In the genomic region with DNA sequence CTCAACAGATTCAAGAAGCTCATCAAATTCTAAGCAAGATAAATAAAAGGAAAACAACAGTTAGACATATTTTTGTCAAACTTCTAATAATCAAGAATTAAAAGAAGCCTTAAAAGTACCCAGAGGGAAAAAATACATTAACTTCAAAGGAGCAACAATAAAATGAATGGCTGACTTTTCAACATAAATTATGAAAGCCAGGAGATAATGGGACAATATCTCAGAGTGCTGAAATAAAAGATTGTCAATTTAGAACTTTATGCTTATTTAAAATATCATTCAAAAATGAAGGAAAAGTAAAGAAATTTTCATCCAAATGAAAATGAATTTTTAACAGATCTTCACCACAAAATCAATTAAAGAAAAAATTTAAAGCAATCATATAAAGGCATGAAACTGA, we compare ENCODE assay signal across 1 cellular context.
TF ChIP-seq lines count a peak whose summit lies in the region.

No MANE protein-coding gene starts in this region.

TF ChIP-seq in K562, 482 proteins besides CTCF, POLR2A, EP300 and RAD21 (continued from another document):
- TF ChIP-seq, protein P1, sequence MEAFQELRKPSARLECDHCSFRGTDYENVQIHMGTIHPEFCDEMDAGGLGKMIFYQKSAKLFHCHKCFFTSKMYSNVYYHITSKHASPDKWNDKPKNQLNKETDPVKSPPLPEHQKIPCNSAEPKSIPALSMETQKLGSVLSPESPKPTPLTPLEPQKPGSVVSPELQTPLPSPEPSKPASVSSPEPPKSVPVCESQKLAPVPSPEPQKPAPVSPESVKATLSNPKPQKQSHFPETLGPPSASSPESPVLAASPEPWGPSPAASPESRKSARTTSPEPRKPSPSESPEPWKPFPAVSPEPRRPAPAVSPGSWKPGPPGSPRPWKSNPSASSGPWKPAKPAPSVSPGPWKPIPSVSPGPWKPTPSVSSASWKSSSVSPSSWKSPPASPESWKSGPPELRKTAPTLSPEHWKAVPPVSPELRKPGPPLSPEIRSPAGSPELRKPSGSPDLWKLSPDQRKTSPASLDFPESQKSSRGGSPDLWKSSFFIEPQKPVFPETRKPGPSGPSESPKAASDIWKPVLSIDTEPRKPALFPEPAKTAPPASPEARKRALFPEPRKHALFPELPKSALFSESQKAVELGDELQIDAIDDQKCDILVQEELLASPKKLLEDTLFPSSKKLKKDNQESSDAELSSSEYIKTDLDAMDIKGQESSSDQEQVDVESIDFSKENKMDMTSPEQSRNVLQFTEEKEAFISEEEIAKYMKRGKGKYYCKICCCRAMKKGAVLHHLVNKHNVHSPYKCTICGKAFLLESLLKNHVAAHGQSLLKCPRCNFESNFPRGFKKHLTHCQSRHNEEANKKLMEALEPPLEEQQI (IDR thresholded peaks at IDR 0.05) = no peak
- TF ChIP-seq, protein P2, sequence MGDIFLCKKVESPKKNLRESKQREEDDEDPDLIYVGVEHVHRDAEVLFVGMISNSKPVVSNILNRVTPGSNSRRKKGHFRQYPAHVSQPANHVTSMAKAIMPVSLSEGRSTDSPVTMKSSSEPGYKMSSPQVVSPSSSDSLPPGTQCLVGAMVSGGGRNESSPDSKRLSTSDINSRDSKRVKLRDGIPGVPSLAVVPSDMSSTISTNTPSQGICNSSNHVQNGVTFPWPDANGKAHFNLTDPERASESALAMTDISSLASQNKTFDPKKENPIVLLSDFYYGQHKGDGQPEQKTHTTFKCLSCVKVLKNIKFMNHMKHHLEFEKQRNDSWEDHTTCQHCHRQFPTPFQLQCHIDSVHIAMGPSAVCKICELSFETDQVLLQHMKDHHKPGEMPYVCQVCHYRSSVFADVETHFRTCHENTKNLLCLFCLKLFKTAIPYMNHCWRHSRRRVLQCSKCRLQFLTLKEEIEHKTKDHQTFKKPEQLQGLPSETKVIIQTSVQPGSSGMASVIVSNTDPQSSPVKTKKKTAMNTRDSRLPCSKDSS (IDR thresholded peaks at IDR 0.05; ENCODE audit: low read depth, partially characterized antibody) = peak; percentile 51
- TF ChIP-seq ATF1 (CRISPR knock-in tag; IDR thresholded peaks at IDR 0.05) (no peak), ATF1 (tag; IDR thresholded peaks at IDR 0.05) (no peak), DDX20 (tag; IDR thresholded peaks at IDR 0.05; ENCODE audit: low read depth) (no peak), ZNF224 (CRISPR knock-in tag; IDR thresholded peaks at IDR 0.05) (no peak), GATA2 (CRISPR knock-in tag; IDR thresholded peaks at IDR 0.05) (no peak), CHD4 (IDR thresholded peaks at IDR 0.05; ENCODE audit: insufficient read depth, insufficient replicate concordance, low read depth, low read length, poor library complexity, severe bottlenecking) (no peak), ZNF212 (CRISPR knock-in tag; IDR thresholded peaks at IDR 0.05) (no peak), BRF1 (IDR thresholded peaks at IDR 0.05; ENCODE audit: borderline replicate concordance, extremely low read depth, insufficient read length) (no peak)
- TF ChIP-seq, protein P3, sequence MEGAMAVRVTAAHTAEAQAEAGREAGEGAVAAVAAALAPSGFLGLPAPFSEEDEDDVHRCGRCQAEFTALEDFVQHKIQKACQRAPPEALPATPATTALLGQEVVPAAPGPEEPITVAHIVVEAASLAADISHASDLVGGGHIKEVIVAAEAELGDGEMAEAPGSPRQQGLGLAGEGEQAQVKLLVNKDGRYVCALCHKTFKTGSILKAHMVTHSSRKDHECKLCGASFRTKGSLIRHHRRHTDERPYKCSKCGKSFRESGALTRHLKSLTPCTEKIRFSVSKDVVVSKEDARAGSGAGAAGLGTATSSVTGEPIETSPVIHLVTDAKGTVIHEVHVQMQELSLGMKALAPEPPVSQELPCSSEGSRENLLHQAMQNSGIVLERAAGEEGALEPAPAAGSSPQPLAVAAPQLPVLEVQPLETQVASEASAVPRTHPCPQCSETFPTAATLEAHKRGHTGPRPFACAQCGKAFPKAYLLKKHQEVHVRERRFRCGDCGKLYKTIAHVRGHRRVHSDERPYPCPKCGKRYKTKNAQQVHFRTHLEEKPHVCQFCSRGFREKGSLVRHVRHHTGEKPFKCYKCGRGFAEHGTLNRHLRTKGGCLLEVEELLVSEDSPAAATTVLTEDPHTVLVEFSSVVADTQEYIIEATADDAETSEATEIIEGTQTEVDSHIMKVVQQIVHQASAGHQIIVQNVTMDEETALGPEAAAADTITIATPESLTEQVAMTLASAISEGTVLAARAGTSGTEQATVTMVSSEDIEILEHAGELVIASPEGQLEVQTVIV (CRISPR knock-in tag; IDR thresholded peaks at IDR 0.05; ENCODE audit: borderline replicate concordance) = no peak
TF ChIP-seq in K562: peak in this region for 8.
